In genomic region chr4:130393246-130394041, GRCh38 we compare ENCODE assay signal across 26 cellular contexts.
DNase-seq lines count a peak whose midpoint lies in the region; ATAC-seq, FAIRE-seq and TF ChIP-seq lines count a peak whose summit lies in the region.
"Had no signal": no experiment of that assay in that cellular context is flagged by ENCODE, and none has a peak within 500 bp of the region (broad histone marks: within the 10 kb centered on the region; RNA-seq: fewer than 3 reads in every experiment).

No MANE protein-coding gene starts in this region.

- no peak overlapping the region for H3K4ac ChIP-seq in H1 (replicated peaks; ENCODE audit: insufficient read length, low read depth, low read length)
- H3K4ac ChIP-seq in mesenchymal stem cell (ENCODE audit: low read depth in 1 of 2, low read length in 2 of 2) = no peak overlapping the region

- TF ChIP-seq CTCF in OCI-LY1 (IDR thresholded peaks at IDR 0.05; ENCODE audit: low read length) (no peak), H1 (IDR thresholded peaks at IDR 0.05; ENCODE audit: control extremely low read depth in 1 of 3, insufficient read depth in 1 of 3, low read depth in 1 of 3, low read length in 3 of 3) (no peak)

- H2BK20ac ChIP-seq in H1 (ENCODE audit: low read length) = no peak overlapping the region

- H3K4me2 ChIP-seq in GM23248 (ENCODE audit: unreplicated experiment) (no peak overlapping the region), OCI-LY1 (ENCODE audit: low read length) (no peak overlapping the region), H1 (ENCODE audit: insufficient read depth in 1 of 2, low read depth in 2 of 2, low read length in 2 of 2) (no peak overlapping the region), mesenchymal stem cell (ENCODE audit: low read length, poor library complexity, severe bottlenecking) (no peak overlapping the region)

- H3K36me3 Mint-ChIP-seq in CD8-positive, alpha-beta memory T cell = no peaks in the 10 kb centered on the region
- H3K36me3 Mint-ChIP-seq: activated naive CD8-positive, alpha-beta T cell treated with anti-CD3 and anti-CD28 coated beads, Interleukin-2, amount 10 ng/mL, durations not matched to agents 7 days and 5 days had no signal

- no peaks in the 10 kb centered on the region for H3K4me1 Mint-ChIP-seq in CD8-positive, alpha-beta memory T cell
- H3K4me1 Mint-ChIP-seq: activated naive CD8-positive, alpha-beta T cell treated with anti-CD3 and anti-CD28 coated beads, Interleukin-2, amount 10 ng/mL, durations not matched to agents 7 days and 5 days had no signal

- H3F3A ChIP-seq in GM23248 (ENCODE audit: insufficient read depth) (peaks cover 3% of the 10 kb centered on the region; the same call in 1 of the 2 replicates), OCI-LY1 (ENCODE audit: insufficient read depth, low read length) (no peaks in the 10 kb centered on the region)

- H2BK5ac ChIP-seq in H1 (ENCODE audit: low read depth, low read length) (no peak overlapping the region), mesenchymal stem cell (ENCODE audit: low read depth, low read length, poor library complexity, severe bottlenecking) (no peak overlapping the region)

- TF ChIP-seq EP300 in H1 (IDR thresholded peaks at IDR 0.05; ENCODE audit: borderline replicate concordance in 1 of 2, low read depth in 2 of 2, low read length in 2 of 2) = no peak

- H3K4me3 Mint-ChIP-seq in CD8-positive, alpha-beta memory T cell = no peak overlapping the region
- H3K4me3 Mint-ChIP-seq: activated naive CD8-positive, alpha-beta T cell treated with anti-CD3 and anti-CD28 coated beads, Interleukin-2, amount 10 ng/mL, durations not matched to agents 7 days and 5 days; dendritic cell treated with granulocyte-macrophage colony-stimulating factor and Interleukin-4, amounts not matched to agents 40 ng/mL and 50 ng/mL, for 4 days had no signal

- H3K9me2 ChIP-seq in GM23248 (ENCODE audit: insufficient read depth) (no peaks in the 10 kb centered on the region), OCI-LY1 (ENCODE audit: low read depth, low read length) (no peaks in the 10 kb centered on the region)

- FAIRE-seq in H1 (lab: Jason Lieb, UNC) = no peak
- FAIRE-seq: GM12878, kidney had no signal

- in situ Hi-C loops in GM23248 (cut with MboI) = no loop called here

- H3K4me1 ChIP-seq in GM23248 (ENCODE audit: insufficient read depth) (peaks cover 9% of the 10 kb centered on the region), OCI-LY1 (ENCODE audit: insufficient read depth, low read length, severe bottlenecking) (peaks cover 11% of the 10 kb centered on the region), H1 (replicated peaks in 1 of 4; ENCODE audit: control insufficient read depth in 3 of 4, insufficient read depth in 4 of 4, low read length in 3 of 4) (no peaks in the 10 kb centered on the region), mesenchymal stem cell (ENCODE audit: control insufficient read depth, insufficient read depth, low read depth, low read length) (no peaks in the 10 kb centered on the region)
- H3K4me1 ChIP-seq in effector memory CD4-positive, alpha-beta T cell (ENCODE audit: control insufficient read depth, insufficient read depth, low read length, poor library complexity, severe bottlenecking) = no peaks in the 10 kb centered on the region
- H3K4me1 ChIP-seq in CD8-positive, alpha-beta memory T cell (ENCODE audit: insufficient read depth, low read length) = no peaks in the 10 kb centered on the region
- H3K4me1 ChIP-seq: gastroesophageal sphincter, Peyer's patch, spleen, transverse colon had no signal

- H3K9ac ChIP-seq in GM23248 = no peak overlapping the region
- H3K9ac ChIP-seq in OCI-LY1 (ENCODE audit: low read length) = no peak overlapping the region
- no peak overlapping the region for H3K9ac ChIP-seq in H1 (replicated peaks in 1 of 4; ENCODE audit: extremely low read depth in 1 of 4, low read depth in 3 of 4, low read length in 3 of 4)
- no peak overlapping the region for H3K9ac ChIP-seq in mesenchymal stem cell (ENCODE audit: low read length)

- no peaks in the 10 kb centered on the region for H3K9me3 ChIP-seq in GM23248 (ENCODE audit: low read depth)
- peaks cover 2% of the 10 kb centered on the region; the same call in 1 of the 2 replicates for H3K9me3 ChIP-seq in OCI-LY1 (ENCODE audit: low read length)
- H3K9me3 ChIP-seq in H1 (ENCODE audit: insufficient read depth in 2 of 2, low read depth in 1 of 2, low read length in 1 of 2) = no peaks in the 10 kb centered on the region
- H3K9me3 ChIP-seq in mesenchymal stem cell (ENCODE audit: control insufficient read depth, low read length) = no peaks in the 10 kb centered on the region
- no peaks in the 10 kb centered on the region for H3K9me3 ChIP-seq in effector memory CD4-positive, alpha-beta T cell (ENCODE audit: control insufficient read depth, low read length)
- no peaks in the 10 kb centered on the region for H3K9me3 ChIP-seq in CD8-positive, alpha-beta memory T cell (ENCODE audit: low read length)
- H3K9me3 ChIP-seq: gastroesophageal sphincter, Peyer's patch, spleen, transverse colon had no signal

- H2BK15ac ChIP-seq in H1 (ENCODE audit: low read length) (no peak overlapping the region), mesenchymal stem cell (ENCODE audit: low read depth, poor library complexity, severe bottlenecking) (no peak overlapping the region)

- POLR2A ChIA-PET in H1 (lab: Charles Lee; ENCODE audit: partially characterized antibody) = no interaction called here
- POLR2A ChIA-PET in CD8-positive, alpha-beta memory T cell (lab: Charles Lee) = no interaction called here

- H2AFZ ChIP-seq in GM23248 (no peak overlapping the region), OCI-LY1 (ENCODE audit: low read length) (no peak overlapping the region), H1 (ENCODE audit: low read length) (0 out of 2 replicates have a peak overlapping the region, but pooled peaks have one; percentile 57), mesenchymal stem cell (ENCODE audit: low read depth, low read length) (no peak overlapping the region)

- H3K27me3 ChIP-seq in GM23248 (replicated peaks; ENCODE audit: insufficient read depth) (no peaks in the 10 kb centered on the region), OCI-LY1 (ENCODE audit: insufficient read depth, low read length) (no peaks in the 10 kb centered on the region), H1 (replicated peaks in 1 of 4; ENCODE audit: control insufficient read depth in 3 of 4, extremely low read depth in 1 of 4, insufficient read depth in 3 of 4, low read length in 3 of 4) (no peaks in the 10 kb centered on the region), mesenchymal stem cell (ENCODE audit: control insufficient read depth in 1 of 2, insufficient read depth in 1 of 2, low read length in 2 of 2) (no peaks in the 10 kb centered on the region)
- no peaks in the 10 kb centered on the region for H3K27me3 ChIP-seq in effector memory CD4-positive, alpha-beta T cell (replicated peaks; ENCODE audit: control insufficient read depth, insufficient read depth, low read length, poor library complexity, severe bottlenecking)
- no peaks in the 10 kb centered on the region for H3K27me3 ChIP-seq in CD8-positive, alpha-beta memory T cell (ENCODE audit: insufficient read depth, low read length, poor library complexity, severe bottlenecking)
- H3K27me3 ChIP-seq: gastroesophageal sphincter, Peyer's patch, spleen, transverse colon had no signal

- no peak overlapping the region for H4K8ac ChIP-seq in H1 (ENCODE audit: extremely low read depth, insufficient read depth, low read length)
- H4K8ac ChIP-seq in mesenchymal stem cell (ENCODE audit: low read length) = no peak overlapping the region

- H3K23ac ChIP-seq in H1 (ENCODE audit: insufficient read length) (no peak overlapping the region), mesenchymal stem cell (ENCODE audit: low read length in 2 of 2) (no peak overlapping the region)

- no peak for TF ChIP-seq POLR2A in H1 (IDR thresholded peaks at IDR 0.05; ENCODE audit: control extremely low read depth in 1 of 2, low read depth in 2 of 2, low read length in 2 of 2)

- H3K79me1 ChIP-seq in H1 (ENCODE audit: low read depth, low read length) (no peaks in the 10 kb centered on the region), mesenchymal stem cell (replicated peaks; ENCODE audit: low read length, poor library complexity, severe bottlenecking) (no peaks in the 10 kb centered on the region)

- CTCF ChIA-PET in H1 (lab: Charles Lee; ENCODE audit: partially characterized antibody) = no interaction called here
- CTCF ChIA-PET in CD8-positive, alpha-beta memory T cell (lab: Charles Lee) = no interaction called here

- no peaks in the 10 kb centered on the region for H3K36me3 ChIP-seq in GM23248 (ENCODE audit: low read depth)
- no peaks in the 10 kb centered on the region for H3K36me3 ChIP-seq in OCI-LY1 (ENCODE audit: insufficient read depth, low read length)
- H3K36me3 ChIP-seq in H1 (ENCODE audit: control insufficient read depth in 2 of 4, insufficient read depth in 4 of 4, low read length in 3 of 4) = no peaks in the 10 kb centered on the region
- H3K36me3 ChIP-seq in mesenchymal stem cell (ENCODE audit: control insufficient read depth in 1 of 2, insufficient read depth in 2 of 2, low read depth in 1 of 2, low read length in 2 of 2) = no peaks in the 10 kb centered on the region
- H3K36me3 ChIP-seq in effector memory CD4-positive, alpha-beta T cell (ENCODE audit: control insufficient read depth, insufficient read depth, low read length) = no peaks in the 10 kb centered on the region
- H3K36me3 ChIP-seq in CD8-positive, alpha-beta memory T cell (ENCODE audit: insufficient read depth, low read length) = no peaks in the 10 kb centered on the region
- H3K36me3 ChIP-seq: gastroesophageal sphincter, Peyer's patch, spleen, transverse colon, WERI-Rb-1 had no signal

- ATAC-seq in GM21390 (IDR thresholded peaks at IDR 0.05; ENCODE audit: unreplicated experiment) = no peak
- ATAC-seq: gastroesophageal sphincter; GM12878; stimulated activated naive CD8-positive, alpha-beta T cell treated with anti-CD3 and anti-CD28 coated beads, Interleukin-15, Interleukin-2, amounts not matched to agents 100 U/mL and 50 U/mL, for 24 hours had no signal

- H3K4me3 ChIP-seq in GM23248 (no peak overlapping the region), OCI-LY1 (ENCODE audit: low read depth, low read length, poor library complexity, severe bottlenecking) (no peak overlapping the region), H1 (ENCODE audit: extremely low read depth in 1 of 4, insufficient read depth in 2 of 4, low read depth in 3 of 4, low read length in 4 of 4) (no peak overlapping the region), mesenchymal stem cell (ENCODE audit: insufficient read depth in 1 of 2, low read depth in 1 of 2, low read length in 2 of 2) (no peak overlapping the region)
- H3K4me3 ChIP-seq in effector memory CD4-positive, alpha-beta T cell (ENCODE audit: insufficient read depth, low read depth, low read length, poor library complexity, severe bottlenecking) = no peak overlapping the region
- H3K4me3 ChIP-seq in CD8-positive, alpha-beta memory T cell (ENCODE audit: low read length) = no peak overlapping the region
- H3K4me3 ChIP-seq: gastroesophageal sphincter, GM12878, Peyer's patch, spleen, transverse colon had no signal

- no peak overlapping the region for H3K14ac ChIP-seq in H1 (ENCODE audit: insufficient read length)
- H3K14ac ChIP-seq in mesenchymal stem cell (ENCODE audit: low read length in 2 of 2) = no peak overlapping the region

- H3K56ac ChIP-seq in H1 (replicated peaks; ENCODE audit: insufficient read length, low read depth, low read length) = no peak overlapping the region

- H4K5ac ChIP-seq in H1 (ENCODE audit: insufficient read length, low read depth, low read length) = no peak overlapping the region

- TF ChIP-seq RAD21 in H1 (IDR thresholded peaks at IDR 0.05 in 1 of 2, conservative IDR thresholded peaks at IDR 0.05 in 1 of 2; ENCODE audit: low read depth in 2 of 2, low read length in 2 of 2) = no peak

- H2BK120ac ChIP-seq in H1 (replicated peaks; ENCODE audit: low read depth, low read length) = no peak overlapping the region
- H2BK120ac ChIP-seq in mesenchymal stem cell (ENCODE audit: low read depth, low read length) = no peak overlapping the region

- H4K91ac ChIP-seq in H1 (replicated peaks; ENCODE audit: insufficient read length, low read length) (no peak overlapping the region), mesenchymal stem cell (ENCODE audit: low read length) (no peak overlapping the region)

- peaks cover 2 to 6% (median 4%) of the 10 kb centered on the region in 5 donors for H3K9me3 Mint-ChIP-seq in CD8-positive, alpha-beta memory T cell
- H3K9me3 Mint-ChIP-seq: activated naive CD8-positive, alpha-beta T cell treated with anti-CD3 and anti-CD28 coated beads, Interleukin-2, amount 10 ng/mL, durations not matched to agents 7 days and 5 days; activated T-helper 2 cell treated with anti-CD3 and anti-CD28 coated beads, Interferon-gamma antibody, Interleukin-2, Interleukin-4, amounts not matched to agents 10 μg/mL and 5 μg/mL and 100 μg/mL, durations not matched to agents 14 hours and 24 hours and 36 hours; dendritic cell treated with granulocyte-macrophage colony-stimulating factor and Interleukin-4, amounts not matched to agents 40 ng/mL and 50 ng/mL, for 4 days had no signal

- H3K79me2 ChIP-seq in GM23248 (ENCODE audit: insufficient read depth) (no peaks in the 10 kb centered on the region), OCI-LY1 (ENCODE audit: insufficient read depth, low read length) (no peaks in the 10 kb centered on the region), H1 (ENCODE audit: control insufficient read depth in 1 of 2, insufficient read depth in 2 of 2, low read length in 2 of 2) (no peaks in the 10 kb centered on the region)

- H2BK12ac ChIP-seq in H1 (ENCODE audit: low read depth, low read length) = no peak overlapping the region
- no peak overlapping the region for H2BK12ac ChIP-seq in mesenchymal stem cell (ENCODE audit: low read length in 2 of 2)

- DNase-seq in GM23248 = peak; percentile 2
- no peak for DNase-seq in H1 (ENCODE audit: low read depth in 1 of 2, low spot score in 2 of 2)
- peak; percentile 1 for DNase-seq in mesenchymal stem cell
- DNase-seq in effector memory CD4-positive, alpha-beta T cell = no peak
- no peak for DNase-seq in HT-29 (ENCODE audit: low spot score)
- DNase-seq in CD8-positive, alpha-beta memory T cell = no peak
- DNase-seq: activated CD4-positive, alpha-beta T cell treated with anti-CD3 and anti-CD28 coated beads, Interleukin-2, amount 50 U/mL, for 1 hour; activated naive CD8-positive, alpha-beta T cell treated with anti-CD3 and anti-CD28 coated beads, Interleukin-2, amount 10 ng/mL, durations not matched to agents 7 days and 5 days; DMS79; kidney; NCI-H1092 treated with DMSO at 0.1 percent for 48 hours; NCI-H2081; NCI-H446 treated with DMSO at 0.1 percent for 48 hours; NK-92 treated with Interleukin-12 subunit alpha and Interleukin-12 subunit beta, amount 100 ng/mL, for 24 hours; Peyer's patch; spleen; stimulated activated CD4-positive, alpha-beta T cell treated with anti-CD3 and anti-CD28 coated beads, Interleukin-4, amount 100 ng/mL, for 1 hour; stimulated activated naive CD8-positive, alpha-beta T cell treated with anti-CD3 and anti-CD28 coated beads, Interleukin-15, Interleukin-2, amounts not matched to agents 100 U/mL and 50 U/mL, for 24 hours; transverse colon; WERI-Rb-1 had no signal

- no peak overlapping the region for H3K27ac Mint-ChIP-seq in CD8-positive, alpha-beta memory T cell
- H3K27ac Mint-ChIP-seq: activated naive CD8-positive, alpha-beta T cell treated with anti-CD3 and anti-CD28 coated beads, Interleukin-2, amount 10 ng/mL, durations not matched to agents 7 days and 5 days; activated T-helper 2 cell treated with anti-CD3 and anti-CD28 coated beads, Interferon-gamma antibody, Interleukin-2, Interleukin-4, amounts not matched to agents 10 μg/mL and 5 μg/mL and 100 μg/mL, durations not matched to agents 14 hours and 24 hours and 36 hours; dendritic cell treated with granulocyte-macrophage colony-stimulating factor and Interleukin-4, amounts not matched to agents 40 ng/mL and 50 ng/mL, for 4 days had no signal

- H3K27me3 Mint-ChIP-seq in CD8-positive, alpha-beta memory T cell = no peaks in the 10 kb centered on the region
- H3K27me3 Mint-ChIP-seq: activated naive CD8-positive, alpha-beta T cell treated with anti-CD3 and anti-CD28 coated beads, Interleukin-2, amount 10 ng/mL, durations not matched to agents 7 days and 5 days; dendritic cell treated with granulocyte-macrophage colony-stimulating factor and Interleukin-4, amounts not matched to agents 40 ng/mL and 50 ng/mL, for 4 days had no signal

- H2AK5ac ChIP-seq in H1 (ENCODE audit: low read depth, low read length) (no peak overlapping the region), mesenchymal stem cell (ENCODE audit: low read length, severe bottlenecking) (no peak overlapping the region)

- H3K23me2 ChIP-seq in H1 (ENCODE audit: low read depth, low read length) = no peaks in the 10 kb centered on the region

- H3K27ac ChIP-seq in GM23248 (no peak overlapping the region), OCI-LY1 (ENCODE audit: low read depth, low read length, poor library complexity, severe bottlenecking) (peak overlapping the region; percentile 24), H1 (ENCODE audit: low read depth, low read length) (no peak overlapping the region), mesenchymal stem cell (ENCODE audit: low read length, poor library complexity, severe bottlenecking) (no peak overlapping the region)
- H3K27ac ChIP-seq in effector memory CD4-positive, alpha-beta T cell (ENCODE audit: insufficient read depth, low read length, poor library complexity, severe bottlenecking) = no peak overlapping the region
- no peak overlapping the region for H3K27ac ChIP-seq in CD8-positive, alpha-beta memory T cell (ENCODE audit: low read depth, low read length)
- H3K27ac ChIP-seq: gastroesophageal sphincter, Peyer's patch, spleen, transverse colon, WERI-Rb-1 had no signal

- 10 to 18% methylated on average over 3 of the region's 3 CpGs for WGBS in GM23248 (ENCODE audit: low coverage in 1 of 2, low lambda C conversion rate in 2 of 2, missing lambda C conversion rate in 2 of 2), 2 experiments
- WGBS in H1 (ENCODE audit: extremely low coverage in 1 of 2, insufficient coverage in 1 of 2, insufficient read length in 1 of 2, insufficient replicate concordance in 2 of 2, low coverage in 1 of 2, low lambda C conversion rate in 2 of 2, missing lambda C conversion rate in 1 of 2), 2 experiments = 96% methylated on average over 3 of the region's 3 CpGs; no CpG with 5 or more reads in 1 of the 2 experiments
- WGBS in mesenchymal stem cell = 91% methylated on average over 3 of the region's 3 CpGs

- H4K20me1 ChIP-seq in GM23248 (ENCODE audit: insufficient read depth) (no peaks in the 10 kb centered on the region), OCI-LY1 (ENCODE audit: insufficient read depth, low read length) (no peaks in the 10 kb centered on the region), H1 (replicated peaks in 1 of 2; ENCODE audit: control insufficient read depth in 1 of 2, insufficient read depth in 2 of 2, low read length in 2 of 2) (no peaks in the 10 kb centered on the region)

- H3K18ac ChIP-seq in H1 (ENCODE audit: extremely low read depth, low read length) (no peak overlapping the region), mesenchymal stem cell (ENCODE audit: low read depth in 1 of 2, low read length in 2 of 2) (no peak overlapping the region)

Comparison
In these comparisons a context has a peak if more than half of its experiments do, and no peak if none do; other contexts are left out.
1. DNase-seq: peak in GM23248 (single experiment) and mesenchymal stem cell (single experiment); none in H1 (0 of 2), effector memory CD4-positive, alpha-beta T cell (0 of 3), HT-29 (single experiment) and CD8-positive, alpha-beta memory T cell (0 of 5).